ENCODE assay signal across 8 cellular contexts in the genomic region with DNA sequence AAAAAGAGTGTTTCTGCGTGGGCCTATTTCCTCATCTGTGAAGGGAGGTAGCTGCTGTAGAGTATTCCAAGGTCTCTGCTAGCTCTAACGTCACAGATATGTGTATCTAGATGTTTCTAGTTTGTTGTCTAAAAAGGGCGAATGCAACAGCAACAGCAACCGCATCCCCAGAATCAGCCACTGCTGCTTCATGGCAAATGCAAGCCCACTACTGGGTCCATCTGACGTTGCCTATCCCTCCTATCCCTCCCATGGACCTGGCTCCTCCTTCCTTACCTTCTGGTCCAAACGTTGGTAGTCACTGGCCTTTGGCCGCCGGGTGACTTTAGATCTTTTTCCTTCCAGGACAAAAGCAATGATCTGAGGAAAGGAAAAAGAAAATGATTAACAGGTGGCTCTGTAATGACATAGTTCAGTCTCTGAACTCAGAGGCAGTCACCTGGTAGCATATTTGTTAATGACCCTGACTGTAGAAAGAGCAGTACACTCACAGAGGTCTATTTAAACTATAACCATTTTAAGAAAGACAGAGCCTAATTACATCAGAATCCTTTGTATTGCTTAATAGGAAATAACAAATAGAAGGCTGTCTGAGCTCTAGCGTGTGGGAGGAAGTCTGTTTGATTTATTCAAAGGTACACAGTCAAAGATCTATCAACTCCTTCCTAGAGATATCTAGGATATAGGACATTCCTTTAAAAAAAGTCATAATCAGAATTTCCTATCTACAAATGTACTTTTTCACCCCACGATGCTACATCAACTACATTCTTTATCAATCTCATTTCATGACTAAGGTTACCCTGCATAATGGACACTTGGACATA. TPM values are rescaled to one million over a fixed set of nuclear protein-coding genes. Genes with fewer than 3 reads are reported as not detected.
DNase-seq lines count a peak whose midpoint lies in the region; ATAC-seq and TF ChIP-seq lines count a peak whose summit lies in the region.

No MANE protein-coding gene starts in this region.

- peaks cover 85% of the 10 kb centered on the region for H3K79me2 ChIP-seq in DND-41 (ENCODE audit: insufficient read depth, low read length)

- no peak overlapping the region for H2AFZ ChIP-seq in DND-41 (ENCODE audit: low read depth, low read length)

- no peak for TF ChIP-seq POLR2A in thyroid gland (IDR thresholded peaks at IDR 0.05)

- intact Hi-C loops in thyroid gland (cut with DNase I): loop anchor here (10.0 kb wide), 1 partner anchor 220 kb away; no protein-coding TSS in a partner anchor

- H3K4me3 ChIP-seq in DND-41 (ENCODE audit: low read depth in 1 of 2, low read length in 2 of 2) (peak overlapping the region; percentile 63 to 79; a peak in 3 of 4 replicates), duodenal mucosa (ENCODE audit: low read depth in 1 of 2, low read length in 2 of 2) (peak overlapping the region; percentile 86), neutrophil (ENCODE audit: low read depth in 1 of 2, low read length in 1 of 2) (peak overlapping the region; percentile 77 to 87), thyroid gland (replicated peaks in 1 of 3) (peak overlapping the region in 1 of 3 donors; percentile 56)

- peak overlapping the region; percentile 73 for H3K9ac ChIP-seq in DND-41 (ENCODE audit: low read depth, low read length)
- H3K9ac ChIP-seq in duodenal mucosa (ENCODE audit: low read depth in 1 of 2, low read length in 2 of 2): peak overlapping the region; percentile 79 to 80

- H3K9me3 ChIP-seq in DND-41 (ENCODE audit: insufficient read depth, low read length, severe bottlenecking) (no peaks in the 10 kb centered on the region), duodenal mucosa (ENCODE audit: control insufficient read depth in 1 of 2, low read length in 2 of 2) (no peaks in the 10 kb centered on the region), neutrophil (no peaks in the 10 kb centered on the region), thyroid gland (no peaks in the 10 kb centered on the region)

- TF ChIP-seq CTCF in DND-41 (IDR thresholded peaks at IDR 0.05; ENCODE audit: borderline replicate concordance, extremely low read depth, low read length, poor library complexity, severe bottlenecking) (no peak), neutrophil (IDR thresholded peaks at IDR 0.05) (no peak), thyroid gland (IDR thresholded peaks at IDR 0.05) (no peak)

- H3K27me3 ChIP-seq in DND-41 (ENCODE audit: insufficient read depth, low read length, poor library complexity) (no peaks in the 10 kb centered on the region), duodenal mucosa (ENCODE audit: control insufficient read depth in 1 of 2, insufficient read depth in 2 of 2, low read length in 2 of 2) (no peaks in the 10 kb centered on the region), neutrophil (no peaks in the 10 kb centered on the region), thyroid gland (no peaks in the 10 kb centered on the region)

- H3K4me2 ChIP-seq in DND-41 (ENCODE audit: insufficient read depth, low read length): peak overlapping the region; percentile 97

- peaks cover 76% of the 10 kb centered on the region for H3K36me3 ChIP-seq in DND-41 (ENCODE audit: insufficient read depth, low read length)
- peaks cover 32 to 48% of the 10 kb centered on the region in 2 donors for H3K36me3 ChIP-seq in duodenal mucosa (ENCODE audit: control insufficient read depth in 1 of 2, insufficient read depth in 2 of 2, low read length in 2 of 2)
- peaks cover 50% of the 10 kb centered on the region for H3K36me3 ChIP-seq in neutrophil
- peaks cover 34% of the 10 kb centered on the region in 2 donors for H3K36me3 ChIP-seq in thyroid gland

- H4K20me1 ChIP-seq in DND-41 (ENCODE audit: insufficient read depth, low read length): peaks cover 71% of the 10 kb centered on the region

- H3K27ac ChIP-seq in DND-41 (ENCODE audit: low read length) (peak overlapping the region; percentile 97; the same call in 1 of the 2 replicates), duodenal mucosa (ENCODE audit: low read depth, low read length) (peak overlapping the region; percentile 98), neutrophil (peak overlapping the region; percentile 98), thyroid gland (peak overlapping the region in 1 of 3 donors; percentile 11)

- ATAC-seq in DND-41 (ENCODE audit: insufficient read depth, low read depth): no peak
- no peak for ATAC-seq in GM21360 (IDR thresholded peaks at IDR 0.05; ENCODE audit: unreplicated experiment)
- no peak for ATAC-seq in GM21423 (IDR thresholded peaks at IDR 0.05; ENCODE audit: unreplicated experiment)

- 67 to 68% methylated on average over 10 of the region's 10 CpGs for WGBS in thyroid gland, 2 donors

- DNase-seq in DND-41 (no peak), NOMO-1 treated with dmso at 0.1 percent for 144 hours (lab: John Stamatoyannopoulos, UW; ENCODE audit: unreplicated experiment) (peak; percentile 47), thyroid gland (no peak), DMS114 treated with DMSO at 0.1 percent for 48 hours (lab: John Stamatoyannopoulos, UW; ENCODE audit: unreplicated experiment) (no peak)

- H3K4me1 ChIP-seq in DND-41 (ENCODE audit: insufficient read depth, low read length) (peaks cover 72% of the 10 kb centered on the region), duodenal mucosa (ENCODE audit: control insufficient read depth in 1 of 2, insufficient read depth in 2 of 2, low read length in 2 of 2) (peaks cover 31 to 44% of the 10 kb centered on the region in 2 donors), neutrophil (ENCODE audit: control insufficient read depth in 1 of 2, insufficient read depth in 1 of 2, low read depth in 1 of 2, low read length in 1 of 2) (peaks cover 68 to 83% of the 10 kb centered on the region in 2 experiments), thyroid gland (peaks cover 40 to 49% of the 10 kb centered on the region in 2 donors)

RNA-seq across cellular contexts. Expression of gene TGOLN2, which starts 2.9 kb away (rescaled TPM):
- total RNA-seq in thyroid gland: 100 to 1,000 TPM; 146 to 207 (median 162) TPM

RNA-seq across cellular contexts. Expression of gene RETSAT, which starts 29.5 kb away (rescaled TPM):
- total RNA-seq in thyroid gland: 100 to 1,000 TPM in 3 of 4 donors, 10 to 100 TPM in 1; 88.2 to 253 (median 182) TPM

RNA-seq across cellular contexts. Expression of gene ELMOD3, which starts 29.7 kb away (rescaled TPM):
- total RNA-seq in thyroid gland: 10 to 100 TPM; 23.4 to 34.5 (median 31.4) TPM
